In the genomic region with DNA sequence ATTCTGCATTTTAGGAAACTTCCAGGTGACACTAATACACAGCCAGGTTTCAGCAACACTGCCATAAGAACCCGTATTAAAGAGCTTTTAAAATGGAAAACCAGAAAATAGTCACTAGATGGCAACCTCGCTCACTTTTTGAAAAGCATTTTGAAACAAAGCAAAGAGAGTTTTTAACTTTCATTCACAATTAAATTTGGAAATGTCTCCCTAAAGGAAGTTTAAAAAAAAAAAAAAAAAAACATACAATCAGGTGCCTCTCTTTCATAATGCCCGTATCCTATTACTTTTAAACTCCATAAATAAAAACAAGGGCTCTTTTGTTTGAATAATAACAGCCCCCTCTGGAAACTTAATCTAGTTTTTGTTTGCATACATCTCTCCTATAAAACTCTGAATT, we compare ENCODE assay signal across 9 cellular contexts. TPM values are rescaled to one million over a fixed set of nuclear protein-coding genes. Genes with fewer than 3 reads are reported as not detected.
DNase-seq lines count a peak whose midpoint lies in the region; ATAC-seq, FAIRE-seq and TF ChIP-seq lines count a peak whose summit lies in the region.
"Had no signal": no experiment of that assay in that cellular context is flagged by ENCODE, and none has a peak within 500 bp of the region (broad histone marks: within the 10 kb centered on the region; RNA-seq: fewer than 3 reads in every experiment).

No MANE protein-coding gene starts in this region.

- H3K9me3 ChIP-seq in gastrocnemius medialis, result no peaks in the 10 kb centered on the region
- H3K9me3 ChIP-seq: mucosa of descending colon had no signal

- no peaks in the 10 kb centered on the region for H3K27me3 ChIP-seq in gastrocnemius medialis

- no peaks in the 10 kb centered on the region for H3K36me3 ChIP-seq in gastrocnemius medialis

- ATAC-seq in gastrocnemius medialis (no peak), HG03095 (IDR thresholded peaks at IDR 0.05; ENCODE audit: unreplicated experiment) (no peak)
- ATAC-seq: mucosa of descending colon had no signal

- peaks cover 0 to 7% of the 10 kb centered on the region in 2 donors for H3K4me1 ChIP-seq in gastrocnemius medialis

- H3K4me3 ChIP-seq in fibroblast of pulmonary artery (replicated peaks; ENCODE audit: low read depth, low read length) (no peak overlapping the region), gastrocnemius medialis (no peak overlapping the region)
- H3K4me3 ChIP-seq: mucosa of descending colon had no signal

- intact Hi-C loops in gastrocnemius medialis (cut with DNase I; ENCODE audit: low total_unique reads), result loop anchor here (1.0 to 2.0 kb wide), 2 partner anchors 120 to 360 kb away; no protein-coding TSS in a partner anchor

- no peak overlapping the region for H3K27ac ChIP-seq in gastrocnemius medialis

- DNase-seq in D721Med (ENCODE audit: insufficient read length, low spot score), result no peak
- DNase-seq in HT-29 (ENCODE audit: low spot score), result peak; percentile 64
- peak; percentile 53 for DNase-seq in RPMI8226
- peak; percentile 78 for DNase-seq in fibroblast of pulmonary artery (ENCODE audit: low read depth)
- no peak for DNase-seq in gastrocnemius medialis
- no peak for DNase-seq in activated CD4-positive, alpha-beta T cell treated with anti-CD3 and anti-CD28 coated beads, Interleukin-2, amount 50 U/mL, for 48 hours
- no peak for DNase-seq in effector CD4-positive, alpha-beta T cell

- TF ChIP-seq POLR2A in gastrocnemius medialis (IDR thresholded peaks at IDR 0.05), result no peak

- TF ChIP-seq CTCF in D721Med (IDR thresholded peaks at IDR 0.05; ENCODE audit: insufficient read depth, missing control alignments) (peak; percentile 63), fibroblast of pulmonary artery (IDR thresholded peaks at IDR 0.05; ENCODE audit: low read length, missing control alignments) (peak; percentile 60), gastrocnemius medialis (IDR thresholded peaks at IDR 0.05 in 4 of 5, conservative IDR thresholded peaks at IDR 0.05 in 1 of 5) (peak in 4 of 5 experiments; percentile 22 to 46 (median 39))

- in situ Hi-C loops in gastrocnemius medialis (cut with MboI; ENCODE audit: low sequenced_read_pairs in 4 of 4), result loop anchor here (5.0 to 25.0 kb wide), 5 partner anchors 119 to 659 kb away; a partner anchor contains a TSS

- no peak for FAIRE-seq in D721Med (lab: Jason Lieb, UNC)

RNA-seq across cellular contexts. Expression of a gene that starts 20.3 kb away (rescaled TPM):
- total RNA-seq in HT-29 (2014; rRNA removed; shearing (Covaris generic)), result not detected in 2 replicates
- total RNA-seq in gastrocnemius medialis, result not detected
- total RNA-seq: mucosa of descending colon had no signal

RNA-seq across cellular contexts. Expression of a gene that starts 53.8 kb away (rescaled TPM):
- total RNA-seq in HT-29 (2014; rRNA removed; shearing (Covaris generic)), result not detected in 2 replicates
- total RNA-seq in gastrocnemius medialis, result not detected
- total RNA-seq: mucosa of descending colon had no signal

Comparison
In these comparisons a context has a peak if more than half of its experiments do, and no peak if none do; other contexts are left out.
1. DNase-seq: peak in HT-29 (single experiment), RPMI8226 (single experiment) and fibroblast of pulmonary artery (single experiment); none in D721Med (single experiment), gastrocnemius medialis (0 of 2), activated CD4-positive, alpha-beta T cell treated with anti-CD3 and anti-CD28 coated beads, Interleukin-2, amount 50 U/mL, for 48 hours (0 of 2) and effector CD4-positive, alpha-beta T cell (single experiment).
2. Peak in every context shown above with its lines, with median percentiles within 50 percentile points of each other: CTCF ChIP-seq.